Comparison of ENCODE assay signal across 24 cellular contexts in genomic region chr5:20528471-20528870, GRCh38.
"Had no signal": no experiment of that assay in that cellular context is flagged by ENCODE, and none has a peak within 500 bp of the region (broad histone marks: within the 10 kb centered on the region; RNA-seq: fewer than 3 reads in every experiment).

No MANE protein-coding gene starts in this region.

- ATAC-seq: gastrocnemius medialis; heart right ventricle; left colon; left lobe of liver; left ventricle myocardium superior; lower lobe of right lung; mucosa of descending colon; naive thymus-derived CD8-positive, alpha-beta T cell had no signal

- H3K4me1 ChIP-seq: esophagus muscularis mucosa, gastrocnemius medialis, heart right ventricle, lower lobe of right lung had no signal

- DNase-seq: dermis blood vessel endothelial cell; dorsolateral prefrontal cortex; effector CD4-positive, alpha-beta T cell; effector memory CD4-positive, alpha-beta T cell; foreskin fibroblast; foreskin melanocyte; gastrocnemius medialis; glutamatergic neuron; head of caudate nucleus; heart right ventricle; hippocampal formation; islet precursor cell; kidney; kidney glomerular epithelial cell; left colon; left ventricle myocardium superior; lower lobe of right lung; mesenchymal stem cell; mucosa of descending colon; naive B cell; naive thymus-derived CD8-positive, alpha-beta T cell had no signal

- H3K9me3 ChIP-seq: gastrocnemius medialis, lower lobe of right lung had no signal

- H3K27me3 ChIP-seq: dorsolateral prefrontal cortex, esophagus muscularis mucosa, gastrocnemius medialis, heart right ventricle had no signal

- H3K27ac ChIP-seq: coronary artery, dorsolateral prefrontal cortex, esophagus muscularis mucosa, gastrocnemius medialis, heart right ventricle, lower lobe of right lung had no signal

- H3K36me3 ChIP-seq: esophagus muscularis mucosa, gastrocnemius medialis, heart right ventricle, lower lobe of right lung had no signal

- H3K4me3 ChIP-seq: coronary artery, dorsolateral prefrontal cortex, esophagus muscularis mucosa, gastrocnemius medialis, heart right ventricle, lower lobe of right lung, mucosa of descending colon had no signal
